Comparison of ENCODE assay signal across 18 cellular contexts in genomic region chr20:58043122-58043865, GRCh38.
"Had no signal": no experiment of that assay in that cellular context is flagged by ENCODE, and none has a peak within 500 bp of the region (broad histone marks: within the 10 kb centered on the region; RNA-seq: fewer than 3 reads in every experiment).

No MANE protein-coding gene starts in this region.

- H3K4me1 ChIP-seq: prostate gland, stomach had no signal

- H3K27me3 Mint-ChIP-seq: activated naive CD8-positive, alpha-beta T cell treated with anti-CD3 and anti-CD28 coated beads, Interleukin-2, amount 10 ng/mL, durations not matched to agents 7 days and 5 days had no signal

- H3K4me3 ChIP-seq: cardiac muscle cell, lung, prostate gland, right atrium auricular region, smooth muscle cell, stomach, thoracic aorta, upper lobe of left lung had no signal

- H3K27ac Mint-ChIP-seq: activated naive CD8-positive, alpha-beta T cell treated with anti-CD3 and anti-CD28 coated beads, Interleukin-2, amount 10 ng/mL, durations not matched to agents 7 days and 5 days; activated T-cell treated with anti-CD3 and anti-CD28 coated beads, Interleukin-2, amount 50 U/mL, for 24 hours; activated T-helper 2 cell treated with anti-CD3 and anti-CD28 coated beads, Interferon-gamma antibody, Interleukin-2, Interleukin-4, amounts not matched to agents 10 μg/mL and 5 μg/mL and 100 μg/mL, durations not matched to agents 14 hours and 24 hours and 36 hours; T-helper 1 cell treated with Interleukin-12 subunit alpha and Interleukin-12 subunit beta and Interleukin-4 antibody, amounts not matched to agents 30 μg/mL and 1 μg/mL, for 36 hours had no signal

- H3K4me2 ChIP-seq: smooth muscle cell had no signal

- H3K27ac ChIP-seq: cardiac muscle cell, prostate gland, right atrium auricular region, stomach, thoracic aorta, upper lobe of left lung had no signal

- H3K9me3 Mint-ChIP-seq: activated naive CD8-positive, alpha-beta T cell treated with anti-CD3 and anti-CD28 coated beads, Interleukin-2, amount 10 ng/mL, durations not matched to agents 7 days and 5 days; activated T-cell treated with anti-CD3 and anti-CD28 coated beads, Interleukin-2, amount 50 U/mL, for 24 hours; activated T-helper 2 cell treated with anti-CD3 and anti-CD28 coated beads, Interferon-gamma antibody, Interleukin-2, Interleukin-4, amounts not matched to agents 10 μg/mL and 5 μg/mL and 100 μg/mL, durations not matched to agents 14 hours and 24 hours and 36 hours; T-helper 1 cell treated with Interleukin-12 subunit alpha and Interleukin-12 subunit beta and Interleukin-4 antibody, amounts not matched to agents 30 μg/mL and 1 μg/mL, for 36 hours had no signal

- DNase-seq: activated CD4-positive, CD25-positive, alpha-beta regulatory T cell treated with anti-CD3 and anti-CD28 coated beads, Interleukin-2, amount 50 U/mL, for 72 hours; activated naive CD4-positive, alpha-beta T cell treated with Interleukin-2 at 50 U/mL for 16 hours; activated naive CD8-positive, alpha-beta T cell treated with anti-CD3 and anti-CD28 coated beads, Interleukin-2, amount 10 ng/mL, durations not matched to agents 7 days and 5 days; activated T-cell treated with anti-CD3 and anti-CD28 coated beads, Interleukin-2, amount 50 U/mL, for 24 hours; amygdala; foreskin fibroblast; hippocampal formation; stimulated activated CD4-positive, alpha-beta T cell treated with anti-CD3 and anti-CD28 coated beads, Interleukin-4, amount 100 ng/mL, for 1 hour; stomach; upper lobe of left lung had no signal

- H3K36me3 Mint-ChIP-seq: activated naive CD8-positive, alpha-beta T cell treated with anti-CD3 and anti-CD28 coated beads, Interleukin-2, amount 10 ng/mL, durations not matched to agents 7 days and 5 days had no signal

- H3K4me1 Mint-ChIP-seq: activated naive CD8-positive, alpha-beta T cell treated with anti-CD3 and anti-CD28 coated beads, Interleukin-2, amount 10 ng/mL, durations not matched to agents 7 days and 5 days had no signal

- H3K9me3 ChIP-seq: prostate gland, right atrium auricular region, stomach, thoracic aorta, upper lobe of left lung had no signal

- H3K4me3 Mint-ChIP-seq: activated naive CD8-positive, alpha-beta T cell treated with anti-CD3 and anti-CD28 coated beads, Interleukin-2, amount 10 ng/mL, durations not matched to agents 7 days and 5 days; activated T-cell treated with anti-CD3 and anti-CD28 coated beads, Interleukin-2, amount 50 U/mL, for 24 hours; T-helper 1 cell treated with Interleukin-12 subunit alpha and Interleukin-12 subunit beta and Interleukin-4 antibody, amounts not matched to agents 30 μg/mL and 1 μg/mL, for 36 hours had no signal

- H3K27me3 ChIP-seq: right atrium auricular region, upper lobe of left lung had no signal

- H3K36me3 ChIP-seq: cardiac muscle cell, prostate gland, right atrium auricular region, stomach, thoracic aorta, upper lobe of left lung had no signal
